ENCODE assay signal across 17 cellular contexts in genomic region chr6:152572395-152573061, GRCh38.
DNase-seq lines count a peak whose midpoint lies in the region; TF ChIP-seq lines count a peak whose summit lies in the region.
"Had no signal": no experiment of that assay in that cellular context is flagged by ENCODE, and none has a peak within 500 bp of the region (broad histone marks: within the 10 kb centered on the region; RNA-seq: fewer than 3 reads in every experiment).

No MANE protein-coding gene starts in this region.

- H3K27ac ChIP-seq in GM23248 (no peak overlapping the region), thyroid gland (no peak overlapping the region)
- H3K27ac ChIP-seq: C4-2B, SK-N-MC, thoracic aorta had no signal

- no peak for TF ChIP-seq POLR2A in thyroid gland (IDR thresholded peaks at IDR 0.05)

- peaks cover 0 to 1% (median 0%) of the 10 kb centered on the region in 3 donors for H3K27me3 Mint-ChIP-seq in immature natural killer cell (ENCODE audit: low read depth in 3 of 3)

- H3K36me3 ChIP-seq in GM23248 (ENCODE audit: low read depth) = no peaks in the 10 kb centered on the region
- no peaks in the 10 kb centered on the region for H3K36me3 ChIP-seq in thyroid gland
- H3K36me3 ChIP-seq: thoracic aorta had no signal

- H3K9me3 ChIP-seq in GM23248 (ENCODE audit: low read depth) (no peaks in the 10 kb centered on the region), thyroid gland (no peaks in the 10 kb centered on the region)
- H3K9me3 ChIP-seq: thoracic aorta had no signal

- no peak overlapping the region for H2AFZ ChIP-seq in GM23248

- peak overlapping the region in 4 of 6 donors; percentile 6 to 79 (median 41) for H3K27ac Mint-ChIP-seq in immature natural killer cell
- H3K27ac Mint-ChIP-seq: naive thymus-derived CD4-positive, alpha-beta T cell had no signal

- no peak overlapping the region for H3K9ac ChIP-seq in GM23248

- H3K9me3 Mint-ChIP-seq in immature natural killer cell = no peaks in the 10 kb centered on the region
- H3K9me3 Mint-ChIP-seq: activated T-cell treated with anti-CD3 and anti-CD28 coated beads, Interleukin-2, amount 50 U/mL, for 4 hours had no signal

- no peaks in the 10 kb centered on the region for H4K20me1 ChIP-seq in GM23248 (ENCODE audit: insufficient read depth)

- no peaks in the 10 kb centered on the region for H3K27me3 ChIP-seq in GM23248 (replicated peaks; ENCODE audit: insufficient read depth)
- H3K27me3 ChIP-seq in thyroid gland = no peaks in the 10 kb centered on the region

- TF ChIP-seq CTCF in astrocyte of the spinal cord (IDR thresholded peaks at IDR 0.05; ENCODE audit: low read depth, low read length) (no peak), thyroid gland (IDR thresholded peaks at IDR 0.05) (no peak)

- 45 to 49% methylated on average over 7 of the region's 7 CpGs for WGBS in GM23248 (ENCODE audit: low coverage in 1 of 2, low lambda C conversion rate in 2 of 2, missing lambda C conversion rate in 2 of 2), 2 experiments
- WGBS in thyroid gland, 2 donors = 59 to 63% methylated on average over 7 of the region's 7 CpGs

- no peak overlapping the region for H3K4me3 Mint-ChIP-seq in immature natural killer cell
- H3K4me3 Mint-ChIP-seq: activated T-cell treated with anti-CD3 and anti-CD28 coated beads, Interleukin-2, amount 50 U/mL, for 4 hours; naive thymus-derived CD4-positive, alpha-beta T cell had no signal

- H3K4me1 Mint-ChIP-seq in immature natural killer cell = peaks cover 75 to 88% of the 10 kb centered on the region in 2 donors

- H3K9me2 ChIP-seq in GM23248 (ENCODE audit: insufficient read depth) = no peaks in the 10 kb centered on the region

- peak overlapping the region; percentile 10 for H3K4me2 ChIP-seq in GM23248 (ENCODE audit: unreplicated experiment)

- H3K36me3 Mint-ChIP-seq in immature natural killer cell = no peaks in the 10 kb centered on the region
- H3K36me3 Mint-ChIP-seq: naive thymus-derived CD4-positive, alpha-beta T cell had no signal

- in situ Hi-C loops in GM23248 (cut with MboI) (no loop called here), astrocyte of the spinal cord (cut with HindIII; ENCODE audit: low sequenced_read_pairs) (no loop called here)

- DNase-seq in GM23248 (peak; percentile 57), astrocyte of the spinal cord (ENCODE audit: low read depth, low spot score) (peak; percentile 29), immature natural killer cell (no peak), stromal cell of bone marrow (ENCODE audit: low read depth) (peak; percentile 55), NCI-H2171 (lab: John Stamatoyannopoulos, UW) (no peak), cortex of kidney (lab: John Stamatoyannopoulos, UW) (no peak), thyroid gland (no peak), 8988T (no peak)
- DNase-seq: activated T-cell treated with anti-CD3 and anti-CD28 coated beads, Interleukin-2, amount 50 U/mL, for 4 hours; DMS79 treated with DMSO at 0.1 percent for 48 hours; KG1; naive thymus-derived CD4-positive, alpha-beta T cell; NCI-H1417; NCI-H510A treated with DMSO at 0.1 percent for 48 hours had no signal

- intact Hi-C loops in thyroid gland (cut with DNase I) = no loop called here

- no peaks in the 10 kb centered on the region for H3K79me2 ChIP-seq in GM23248 (ENCODE audit: insufficient read depth)

- H3K4me3 ChIP-seq in GM23248 (no peak overlapping the region), astrocyte of the spinal cord (ENCODE audit: low read depth, low read length) (no peak overlapping the region), thyroid gland (replicated peaks in 1 of 3) (no peak overlapping the region)
- H3K4me3 ChIP-seq: SK-N-MC, thoracic aorta had no signal

- peaks cover 17% of the 10 kb centered on the region; the same call in 1 of the 2 replicates for H3F3A ChIP-seq in GM23248 (ENCODE audit: insufficient read depth)

- H3K4me1 ChIP-seq in GM23248 (ENCODE audit: insufficient read depth) (peaks cover 37% of the 10 kb centered on the region), thyroid gland (no peaks in the 10 kb centered on the region)

Comparison
In these comparisons a context has a peak if more than half of its experiments do, and no peak if none do; other contexts are left out.
1. DNase-seq: peak in GM23248 (single experiment), astrocyte of the spinal cord (single experiment) and stromal cell of bone marrow (single experiment); none in immature natural killer cell (0 of 3), NCI-H2171 (single experiment), cortex of kidney (single experiment), thyroid gland (0 of 2) and 8988T (single experiment).